In the genomic region with DNA sequence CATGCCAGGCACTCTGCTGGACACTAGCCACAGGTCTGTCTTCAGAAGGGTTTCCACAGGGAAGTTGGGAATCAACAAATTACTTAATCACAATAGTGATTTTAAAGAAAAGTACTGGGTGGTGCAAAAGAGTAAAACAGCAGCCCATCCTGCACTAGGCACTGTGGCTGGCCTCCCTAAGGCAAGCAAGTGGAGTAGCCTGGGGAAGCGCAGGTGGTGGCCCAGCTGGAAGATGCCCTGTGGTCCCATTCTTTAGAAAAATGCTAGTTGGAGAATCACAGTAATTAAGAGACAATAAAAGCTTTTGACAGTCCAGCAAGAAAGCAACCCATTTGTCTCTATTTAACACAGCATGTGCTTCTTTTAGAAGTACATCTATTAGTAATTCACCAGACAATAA, we compare ENCODE assay signal across 26 cellular contexts.
"Had no signal": no experiment of that assay in that cellular context is flagged by ENCODE, and none has a peak within 500 bp of the region (broad histone marks: within the 10 kb centered on the region; RNA-seq: fewer than 3 reads in every experiment).

No MANE protein-coding gene starts in this region.

- H3K4me3 ChIP-seq: colonic mucosa, lower lobe of right lung, right atrium auricular region, transverse colon, uterus had no signal

- H3K9me3 ChIP-seq: colonic mucosa, lower lobe of right lung, right atrium auricular region, transverse colon, uterus had no signal

- DNase-seq: activated CD4-positive, alpha-beta T cell treated with anti-CD3 and anti-CD28 coated beads, Interleukin-2, amount 50 U/mL, for 1 hour; activated effector memory CD4-positive, alpha-beta T cell treated with anti-CD3 and anti-CD28 coated beads, Interleukin-2, amount 50 U/mL, for 16 hours; activated naive CD4-positive, alpha-beta T cell treated with anti-CD3 and anti-CD28 coated beads, Interleukin-2, amount 50 U/mL, for 16 hours; activated T-cell treated with anti-CD3 and anti-CD28 coated beads, Interleukin-2, amount 50 U/mL, for 72 hours; aorta; brain microvascular endothelial cell; central memory CD4-positive, alpha-beta T cell; colonic mucosa; endodermal cell; foreskin keratinocyte; islet precursor cell; left colon; lower lobe of right lung; occipital lobe; stimulated activated CD4-positive, alpha-beta T cell treated with anti-CD3 and anti-CD28 coated beads, Interleukin-12 subunit alpha, Interleukin-12 subunit beta, amount 100 ng/mL, for 4 hours; stimulated activated CD4-positive, alpha-beta T cell treated with anti-CD3 and anti-CD28 coated beads, Interleukin-1b, Interleukin-23, amount 100 ng/mL, for 48 hours; stimulated activated CD8-positive, alpha-beta memory T cell treated with anti-CD3 and anti-CD28 coated beads, Interleukin-4, amount 100 ng/mL, for 48 hours; stimulated activated naive CD4-positive, alpha-beta T cell; T1000; transverse colon; uterus had no signal

- H3K27me3 ChIP-seq: brain microvascular endothelial cell, colonic mucosa, foreskin keratinocyte, right atrium auricular region, transverse colon, uterus had no signal

- H3K36me3 Mint-ChIP-seq: natural killer cell treated with Interleukin-12 subunit alpha and Interleukin-12 subunit beta and Interleukin-15 and Interleukin-18, amount 100 ng/mL, for 72 hours had no signal

- H3K9me3 Mint-ChIP-seq: activated T-cell treated with anti-CD3 and anti-CD28 coated beads, Interleukin-2, amount 50 U/mL, for 72 hours; endodermal cell had no signal

- H3K27me3 Mint-ChIP-seq: natural killer cell treated with Interleukin-12 subunit alpha and Interleukin-12 subunit beta and Interleukin-15 and Interleukin-18, amount 100 ng/mL, for 72 hours; progenitor cell of endocrine pancreas had no signal

- ATAC-seq: activated CD4-positive, CD25-positive, alpha-beta regulatory T cell treated with anti-CD3 and anti-CD28 coated beads, Interleukin-2, amount 50 U/mL, for 24 hours; activated T-cell treated with anti-CD3 and anti-CD28 coated beads, Interleukin-2, amount 50 U/mL, for 72 hours; foreskin keratinocyte; left colon; natural killer cell treated with Interleukin-12 subunit alpha and Interleukin-12 subunit beta and Interleukin-15 and Interleukin-18, amount 100 ng/mL, for 72 hours had no signal

- H3K27ac Mint-ChIP-seq: activated T-cell treated with anti-CD3 and anti-CD28 coated beads, Interleukin-2, amount 50 U/mL, for 72 hours; endodermal cell; natural killer cell treated with Interleukin-12 subunit alpha and Interleukin-12 subunit beta and Interleukin-15 and Interleukin-18, amount 100 ng/mL, for 72 hours; progenitor cell of endocrine pancreas had no signal

- H3K4me1 ChIP-seq: colonic mucosa, foreskin keratinocyte, right atrium auricular region, transverse colon, uterus had no signal

- H3K4me3 Mint-ChIP-seq: activated T-cell treated with anti-CD3 and anti-CD28 coated beads, Interleukin-2, amount 50 U/mL, for 72 hours; endodermal cell; natural killer cell treated with Interleukin-12 subunit alpha and Interleukin-12 subunit beta and Interleukin-15 and Interleukin-18, amount 100 ng/mL, for 72 hours had no signal

- H3K36me3 ChIP-seq: brain microvascular endothelial cell, colonic mucosa, lower lobe of right lung, right atrium auricular region, transverse colon, uterus had no signal

- H3K27ac ChIP-seq: brain microvascular endothelial cell, colonic mucosa, epithelial cell of prostate, foreskin keratinocyte, lower lobe of right lung, right atrium auricular region, transverse colon, uterus had no signal
